In the genomic region with DNA sequence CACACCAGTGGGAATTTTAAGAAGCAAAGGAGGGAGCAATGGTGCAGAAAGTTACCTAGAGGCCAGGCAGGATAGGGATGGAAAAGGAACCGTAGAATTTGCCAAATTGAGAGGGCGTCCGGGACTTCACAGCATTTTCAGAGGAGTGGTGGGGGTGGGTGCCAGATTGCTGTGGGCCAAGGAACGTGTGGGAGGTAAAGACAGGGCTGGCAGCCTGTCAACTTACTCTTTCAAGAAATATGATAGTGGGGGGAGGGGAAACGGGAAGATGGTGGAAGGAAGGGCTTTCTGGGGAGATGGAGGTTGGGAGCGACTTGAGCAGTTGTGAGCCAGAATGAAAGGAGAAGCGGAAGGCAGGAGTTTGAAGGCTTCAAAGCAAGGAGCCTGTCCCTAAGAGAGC, we compare ENCODE assay signal across 20 cellular contexts. TPM values are rescaled to one million over a fixed set of nuclear protein-coding genes. Genes with fewer than 3 reads are reported as not detected.
A peak's percentile ranks its signal among the peaks of the same experiment; 100 is the strongest.
DNase-seq lines count a peak whose midpoint lies in the region; ATAC-seq, FAIRE-seq and TF ChIP-seq lines count a peak whose summit lies in the region.
"Had no signal": no experiment of that assay in that cellular context is flagged by ENCODE, and none has a peak within 500 bp of the region (broad histone marks: within the 10 kb centered on the region; RNA-seq: fewer than 3 reads in every experiment).

No MANE protein-coding gene starts in this region.

- POLR2A ChIA-PET in HepG2 (lab: Yijun Ruan, JAX) = no interaction called here

- no peak for TF ChIP-seq RAD21 in HepG2 (CRISPR knock-in tag; IDR thresholded peaks at IDR 0.05)

- BruUV-seq in HepG2 (replicated peaks; lab: Mats Ljungman, UMichigan) = no TSS peak

- H3K4me3 Mint-ChIP-seq in mesothelial cell of epicardium (peak overlapping the region; percentile 9), type B pancreatic cell (peak overlapping the region; percentile 71)
- H3K4me3 Mint-ChIP-seq: CD4-positive, alpha-beta T cell had no signal

- no peaks in the 10 kb centered on the region for H3K9me3 ChIP-seq in HepG2 (ENCODE audit: low read length)
- no peaks in the 10 kb centered on the region for H3K9me3 ChIP-seq in right lobe of liver
- H3K9me3 ChIP-seq in left lung = no peaks in the 10 kb centered on the region
- H3K9me3 ChIP-seq: BE2C had no signal

- H3K27ac Mint-ChIP-seq in mesothelial cell of epicardium (no peak overlapping the region), type B pancreatic cell (no peak overlapping the region)
- H3K27ac Mint-ChIP-seq: CD4-positive, alpha-beta T cell had no signal

- H3K9ac ChIP-seq in HepG2 (ENCODE audit: insufficient read depth, low read depth, low read length) = no peak overlapping the region

- H3K36me3 ChIP-seq in HepG2 (replicated peaks in 1 of 2; ENCODE audit: control insufficient read depth in 1 of 2, insufficient read depth in 2 of 2, low read length in 2 of 2) (peaks cover 0 to 4% of the 10 kb centered on the region in 2 experiments; a peak in 2 of 5 replicates), right lobe of liver (no peaks in the 10 kb centered on the region), bronchial epithelial cell (ENCODE audit: control insufficient read depth, insufficient read depth, low read length) (no peaks in the 10 kb centered on the region), left lung (no peaks in the 10 kb centered on the region)
- H3K36me3 ChIP-seq: BE2C had no signal

- ATAC-seq in HepG2 (no peak), right lobe of liver (no peak), left lung (no peak)
- ATAC-seq: GM12878 had no signal

- no peaks in the 10 kb centered on the region for H4K20me1 ChIP-seq in HepG2 (ENCODE audit: insufficient read depth, low read length)

- TF ChIP-seq POLR2A in HepG2 (IDR thresholded peaks at IDR 0.05; ENCODE audit: insufficient read depth in 1 of 2, low read depth in 2 of 2, low read length in 2 of 2) = no peak
- TF ChIP-seq POLR2A in right lobe of liver (IDR thresholded peaks at IDR 0.05) = no peak

- peak overlapping the region; percentile 34 for H3K27ac ChIP-seq in HepG2 (ENCODE audit: extremely low read length, insufficient read depth, low read length)
- no peak overlapping the region for H3K27ac ChIP-seq in right lobe of liver
- no peak overlapping the region for H3K27ac ChIP-seq in left lung

- intact Hi-C loops in HepG2 (cut with micrococcal nuclease; ENCODE audit: unreplicated experiment) = no loop called here
- intact Hi-C loops in right lobe of liver (cut with DNase I) = no loop called here
- intact Hi-C loops in left lung (cut with DNase I) = no loop called here

- DNase-seq in HepG2 (ENCODE audit: low spot score) (no peak), right lobe of liver (no peak), bronchial epithelial cell (ENCODE audit: low read depth) (no peak), mesothelial cell of epicardium (ENCODE audit: low spot score in 2 of 2, unreplicated experiment in 2 of 2) (no peak), type B pancreatic cell (ENCODE audit: extremely low spot score, unreplicated experiment) (no peak), left lung (no peak), CD1c-positive myeloid dendritic cell (ENCODE audit: extremely low spot score) (no peak), NCI-H774 (lab: John Stamatoyannopoulos, UW) (no peak)
- DNase-seq: ACHN; BE2C; C1 segment of cervical spinal cord; CD4-positive, alpha-beta T cell; DMS53; DND-41; EL; GOT3; H7 had no signal

- peaks cover 94% of the 10 kb centered on the region for H3K4me1 ChIP-seq in HepG2 (ENCODE audit: insufficient read depth, low read length)
- no peaks in the 10 kb centered on the region for H3K4me1 ChIP-seq in right lobe of liver
- H3K4me1 ChIP-seq in left lung = no peaks in the 10 kb centered on the region
- H3K4me1 ChIP-seq: BE2C had no signal

- no peak overlapping the region for H3K4me2 ChIP-seq in HepG2 (ENCODE audit: low read depth, low read length)

- H3K79me2 ChIP-seq in HepG2 (ENCODE audit: insufficient read depth, low read length) = peaks cover 25% of the 10 kb centered on the region

- TF ChIP-seq CTCF in HepG2 (CRISPR knock-in tag; IDR thresholded peaks at IDR 0.05) (no peak), right lobe of liver (IDR thresholded peaks at IDR 0.05) (no peak), bronchial epithelial cell (IDR thresholded peaks at IDR 0.05; ENCODE audit: insufficient read depth, low read length, severe bottlenecking) (no peak), mesothelial cell of epicardium (IDR thresholded peaks at IDR 0.05; ENCODE audit: unreplicated experiment) (no peak), type B pancreatic cell (conservative IDR thresholded peaks at IDR 0.05) (no peak), left lung (IDR thresholded peaks at IDR 0.05) (no peak)

- H3K9me3 Mint-ChIP-seq in mesothelial cell of epicardium (no peaks in the 10 kb centered on the region), type B pancreatic cell (no peaks in the 10 kb centered on the region)
- H3K9me3 Mint-ChIP-seq: CD4-positive, alpha-beta T cell had no signal

- no peak overlapping the region for H2AFZ ChIP-seq in HepG2 (ENCODE audit: low read length)

- H3K4me3 ChIP-seq in HepG2 (replicated peaks in 1 of 3; ENCODE audit: insufficient read depth in 1 of 3, low read depth in 2 of 3, low read length in 3 of 3) (no peak overlapping the region), right lobe of liver (no peak overlapping the region), bronchial epithelial cell (ENCODE audit: low read depth, low read length) (no peak overlapping the region), left lung (no peak overlapping the region)
- H3K4me3 ChIP-seq: GM12878 had no signal

- no peak for FAIRE-seq in HepG2 (lab: Jason Lieb, UNC)
- peak; percentile 23 for FAIRE-seq in bronchial epithelial cell (lab: Jason Lieb, UNC)
- FAIRE-seq: GM12878 had no signal

- WGBS in HepG2 (ENCODE audit: low lambda C conversion rate) = 96% methylated on average over 7 of the region's 7 CpGs
- WGBS in right lobe of liver (ENCODE audit: insufficient coverage, low coverage, low lambda C conversion rate, missing lambda C conversion rate) = 72% methylated on average over 7 of the region's 7 CpGs

- peaks cover 81% of the 10 kb centered on the region for H3K27me3 Mint-ChIP-seq in mesothelial cell of epicardium (ENCODE audit: low read depth)
- H3K27me3 Mint-ChIP-seq in type B pancreatic cell = peaks cover 73% of the 10 kb centered on the region

- H3K27me3 ChIP-seq in HepG2 (ENCODE audit: control insufficient read depth in 1 of 2, insufficient read depth in 2 of 2, low read length in 2 of 2) = no peaks in the 10 kb centered on the region
- H3K27me3 ChIP-seq in right lobe of liver = peaks cover 0 to 11% of the 10 kb centered on the region in 2 donors
- H3K27me3 ChIP-seq in bronchial epithelial cell (ENCODE audit: control insufficient read depth, insufficient read depth, low read length) = no peaks in the 10 kb centered on the region
- peaks cover 21 to 53% of the 10 kb centered on the region in 2 donors for H3K27me3 ChIP-seq in left lung

- H3K4me1 Mint-ChIP-seq in mesothelial cell of epicardium = peaks cover 9% of the 10 kb centered on the region
- no peaks in the 10 kb centered on the region for H3K4me1 Mint-ChIP-seq in type B pancreatic cell (ENCODE audit: unreplicated experiment)

- CTCF ChIA-PET in HepG2 (lab: Yijun Ruan, JAX; ENCODE audit: low intra/inter-chr PET ratio, low total read pairs) = no interaction called here

- in situ Hi-C loops in HepG2 (cut with HindIII; ENCODE audit: extremely low pct_ligation_motif_present, low pct_unique_long_range_greater_than_20kb) = no loop called here

- H3K36me3 Mint-ChIP-seq in mesothelial cell of epicardium (no peaks in the 10 kb centered on the region), type B pancreatic cell (no peaks in the 10 kb centered on the region)

- TF ChIP-seq EP300 in HepG2 (IDR thresholded peaks at IDR 0.05; ENCODE audit: low read depth in 2 of 2, low read length in 2 of 2) (no peak), HepG2 (CRISPR knock-in tag; IDR thresholded peaks at IDR 0.05; ENCODE audit: borderline replicate concordance) (no peak)

TF ChIP-seq in HepG2, 621 proteins besides CTCF, POLR2A, EP300 and RAD21:
- TF ChIP-seq ZC3H13 (CRISPR knock-in tag; IDR thresholded peaks at IDR 0.05) (no peak), HNRNPK (IDR thresholded peaks at IDR 0.05; ENCODE audit: low read depth, low read length, poor library complexity, severe bottlenecking) (peak; percentile 46)
TF ChIP-seq in HepG2: peak in this region for 1.

RNA-seq across cellular contexts. Expression of gene SLC6A11, which starts 1.4 kb away (rescaled TPM):
- total RNA-seq in HepG2 (2016; rRNA removed; fragmentation: Illumina TruSeq; extraction: Trizol) (16.4 and 34.5 TPM in 2 replicates), right lobe of liver (under 1 TPM in 5 of 6 experiments, not detected in 1; 0.06 to 0.42 (median 0.12) TPM), bronchial epithelial cell (3.2 and 3.5 TPM in 2 replicates), mesothelial cell of epicardium (2.6 to 3.3 TPM (median 2.7 TPM) in 3 replicates), type B pancreatic cell (ENCODE audit: low replicate concordance) (3.0 and 7.3 TPM in 2 replicates), left lung (under 1 TPM in 1 of 2 donors, not detected in 1; 0.13 TPM)
- total RNA-seq in HepG2 (2016; cell fraction: cytosol; rRNA removed; fragmentation: Illumina TruSeq; extraction: Trizol; ENCODE audit: low read depth) = 3.6 and 3.7 TPM in 2 replicates
- 15.1 and 36.1 TPM in 2 replicates for total RNA-seq in HepG2 (2016; cell fraction: insoluble cytoplasmic fraction; rRNA removed; fragmentation: Illumina TruSeq; extraction: Trizol)
- total RNA-seq in HepG2 (2016; cell fraction: membrane; rRNA removed; fragmentation: Illumina TruSeq; extraction: Trizol) = 10.4 and 11.0 TPM in 2 replicates
- total RNA-seq in HepG2 (2016; cell fraction: nucleus; rRNA removed; fragmentation: Illumina TruSeq; extraction: Trizol) = 42.8 and 45.6 TPM in 2 replicates
- polyA plus RNA-seq in HepG2 (2011; rRNA removed) = 17.9 and 30.4 TPM in 2 replicates
- 11.3 and 15.1 TPM in 2 replicates for polyA plus RNA-seq in HepG2 (2011; cell fraction: cytosol; rRNA removed)
- 48.6 and 62.7 TPM in 2 replicates for polyA plus RNA-seq in HepG2 (2011; cell fraction: nucleus; rRNA removed)
- 10.5 and 12.6 TPM in 2 replicates for polyA plus RNA-seq in HepG2 (2012)
- polyA plus RNA-seq in HepG2 (2016; cell fraction: cytosol; fragmentation: Illumina TruSeq; extraction: Trizol; ENCODE audit: low read depth) = 2.5 TPM in 2 replicates
- 11.9 and 14.6 TPM in 2 replicates for polyA plus RNA-seq in HepG2 (2016; cell fraction: insoluble cytoplasmic fraction; fragmentation: Illumina TruSeq; extraction: Trizol; ENCODE audit: low read depth)
- polyA plus RNA-seq in HepG2 (2016; cell fraction: membrane; fragmentation: Illumina TruSeq; extraction: Trizol; ENCODE audit: low read depth) = 5.5 and 6.6 TPM in 2 replicates
- polyA plus RNA-seq in HepG2 (2016; cell fraction: nucleus; fragmentation: Illumina TruSeq; extraction: Trizol; ENCODE audit: insufficient read depth, low read depth) = 51.4 and 54.6 TPM in 2 replicates
- polyA minus RNA-seq in HepG2 (2011; rRNA and poly(A)+ RNA removed; ENCODE audit: low replicate concordance) = 0.02 and 26.3 TPM in 2 replicates
- 7.0 and 11.0 TPM in 2 replicates for polyA minus RNA-seq in HepG2 (2011; cell fraction: cytosol; rRNA and poly(A)+ RNA removed)
- polyA minus RNA-seq in HepG2 (2011; cell fraction: nucleus; rRNA and poly(A)+ RNA removed) = 34.5 and 44.1 TPM in 2 replicates
- total RNA-seq: A172; CD4-positive, alpha-beta T cell; G401; GM12878 had no signal
- polyA plus RNA-seq: GM12878 had no signal
